ENCODE assay signal across 25 cellular contexts in genomic region chr7:26423436-26423835, GRCh38.
"Had no signal": no experiment of that assay in that cellular context is flagged by ENCODE, and none has a peak within 500 bp of the region (broad histone marks: within the 10 kb centered on the region; RNA-seq: fewer than 3 reads in every experiment).

No MANE protein-coding gene starts in this region.

- DNase-seq: activated CD4-positive, alpha-beta T cell treated with anti-CD3 and anti-CD28 coated beads for 4 hours; activated CD8-positive, alpha-beta memory T cell treated with anti-CD3 and anti-CD28 coated beads, Interleukin-2, amount 50 U/mL, for 48 hours; activated CD8-positive, alpha-beta T cell treated with anti-CD3 and anti-CD28 coated beads for 36 hours; activated naive CD4-positive, alpha-beta T cell treated with anti-CD3 and anti-CD28 coated beads, Interleukin-2, amount 50 U/mL, for 16 hours; activated naive CD8-positive, alpha-beta T cell treated with anti-CD3 and anti-CD28 coated beads, Interleukin-2, amount 10 ng/mL, durations not matched to agents 7 days and 5 days; activated T-cell treated with anti-CD3 and anti-CD28 coated beads, Interleukin-2, amount 50 U/mL, for 1 hour; adrenal gland; anterior cingulate cortex; caudate nucleus; MG63; MV-4-11; NCI-H1092 treated with DMSO at 0.1 percent for 48 hours; NCI-H1417 treated with DMSO at 0.1 percent for 48 hours; NCI-H1694; NCI-H2029; NCI-H2107; NCI-H524 treated with DMSO at 0.1 percent for 48 hours; NCI-H774; OCI-M1; SJCRH30; SK-N-SH; T-helper 1 cell had no signal

- ATAC-seq: activated CD4-positive, CD25-positive, alpha-beta regulatory T cell treated with anti-CD3 and anti-CD28 coated beads, Interleukin-2, amount 50 U/mL, for 24 hours; activated CD8-positive, alpha-beta T cell treated with anti-CD3 and anti-CD28 coated beads for 36 hours had no signal

- H3K9me3 ChIP-seq: adrenal gland, breast epithelium, MG63, SJCRH30, SK-N-SH had no signal

- H3K27me3 ChIP-seq: adrenal gland, breast epithelium, SJCRH30 had no signal

- H3K36me3 ChIP-seq: adrenal gland, breast epithelium, MG63, SJCRH30 had no signal

- H3K9ac ChIP-seq: KMS-11, SK-N-SH had no signal

- H3K27ac ChIP-seq: adrenal gland, breast epithelium, KMS-11, SJCRH30 had no signal

- H3K4me1 ChIP-seq: adrenal gland, breast epithelium, SJCRH30 had no signal

- H3K4me3 ChIP-seq: adrenal gland, breast epithelium, MG63, SJCRH30 had no signal

- H3K4me2 ChIP-seq: KMS-11, SK-N-SH had no signal
